In the genomic region with DNA sequence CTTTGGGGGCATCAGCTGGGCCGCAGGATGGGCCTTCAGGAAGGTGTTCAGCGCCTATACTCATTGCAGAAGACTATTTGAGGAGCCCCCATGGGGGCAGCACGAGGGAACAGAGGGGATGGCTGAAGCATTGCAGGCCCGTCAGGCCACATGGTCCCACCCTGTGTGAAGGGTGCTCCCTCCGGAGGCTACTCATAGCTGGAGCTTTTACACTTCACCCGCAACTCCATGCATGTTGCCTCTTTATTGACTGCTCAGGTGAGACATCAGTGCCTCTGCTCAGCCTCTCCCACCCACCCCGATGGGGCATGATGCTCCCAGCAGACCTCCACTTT, we compare ENCODE assay signal across 31 cellular contexts.
"Had no signal": no experiment of that assay in that cellular context is flagged by ENCODE, and none has a peak within 500 bp of the region (broad histone marks: within the 10 kb centered on the region; RNA-seq: fewer than 3 reads in every experiment).

No MANE protein-coding gene starts in this region.

- H3K36me3 Mint-ChIP-seq: activated CD4-positive, alpha-beta memory T cell treated with anti-CD3 and anti-CD28 coated beads for 36 hours; activated CD8-positive, alpha-beta memory T cell treated with anti-CD3 and anti-CD28 coated beads, Interleukin-2, amount 10 ng/mL, durations not matched to agents 7 days and 5 days; activated naive CD4-positive, alpha-beta T cell treated with anti-CD3 and anti-CD28 coated beads, Interleukin-2, amount 50 U/mL, for 24 hours; activated naive CD8-positive, alpha-beta T cell treated with anti-CD3 and anti-CD28 coated beads for 36 hours had no signal

- H3K27ac Mint-ChIP-seq: activated CD4-positive, alpha-beta memory T cell treated with anti-CD3 and anti-CD28 coated beads for 36 hours; activated CD4-positive, alpha-beta T cell treated with anti-CD3 and anti-CD28 coated beads for 36 hours; activated CD4-positive, alpha-beta T cell treated with anti-CD3 and anti-CD28 coated beads, Interleukin-2, amount 10 ng/mL, durations not matched to agents 24 days and 14 days; activated CD8-positive, alpha-beta memory T cell treated with anti-CD3 and anti-CD28 coated beads, Interleukin-2, amount 10 ng/mL, durations not matched to agents 7 days and 5 days; activated CD8-positive, alpha-beta T cell treated with anti-CD3 and anti-CD28 coated beads, Interleukin-2, amount 10 ng/mL, durations not matched to agents 7 days and 5 days; activated naive CD4-positive, alpha-beta T cell treated with anti-CD3 and anti-CD28 coated beads for 36 hours; activated naive CD4-positive, alpha-beta T cell treated with anti-CD3 and anti-CD28 coated beads, Interleukin-2, amount 50 U/mL, for 24 hours; activated naive CD8-positive, alpha-beta T cell treated with anti-CD3 and anti-CD28 coated beads for 36 hours; activated naive CD8-positive, alpha-beta T cell treated with anti-CD3 and anti-CD28 coated beads, Interleukin-2, amount 50 U/mL, for 24 hours; activated T-helper 1 cell treated with anti-CD3 and anti-CD28 coated beads, Interleukin-12 subunit alpha, Interleukin-12 subunit beta, Interleukin-2, Interleukin-4 antibody, amounts not matched to agents 30 ng/mL and 10 ng/mL and 1 ng/mL, durations not matched to agents 14 hours and 24 hours and 36 hours; activated T-helper 2 cell treated with anti-CD3 and anti-CD28 coated beads, Interferon-gamma antibody, Interleukin-2, Interleukin-4, amounts not matched to agents 10 μg/mL and 5 μg/mL and 100 μg/mL, durations not matched to agents 14 hours and 24 hours and 36 hours; T-helper 17 cell; T-helper 2 cell treated with Interferon-gamma antibody and Interleukin-4, amounts not matched to agents 5 μg/mL and 100 μg/mL, for 36 hours had no signal

- DNase-seq: activated CD4-positive, alpha-beta memory T cell treated with anti-CD3 and anti-CD28 coated beads for 36 hours; activated CD4-positive, alpha-beta T cell treated with anti-CD3 and anti-CD28 coated beads for 36 hours; activated CD4-positive, alpha-beta T cell treated with anti-CD3 and anti-CD28 coated beads, Interleukin-2, amount 10 ng/mL, durations not matched to agents 24 days and 14 days; activated CD4-positive, CD25-positive, alpha-beta regulatory T cell; activated CD4-positive, CD25-positive, alpha-beta regulatory T cell treated with anti-CD3 and anti-CD28 coated beads, Interleukin-2, amount 50 U/mL, for 72 hours; activated CD8-positive, alpha-beta memory T cell treated with anti-CD3 and anti-CD28 coated beads, Interleukin-2, amount 10 ng/mL, durations not matched to agents 7 days and 5 days; activated CD8-positive, alpha-beta memory T cell treated with anti-CD3 and anti-CD28 coated beads, Interleukin-2, amount 50 U/mL, for 4 hours; activated CD8-positive, alpha-beta T cell treated with anti-CD3 and anti-CD28 coated beads, Interleukin-2, amount 10 ng/mL, durations not matched to agents 7 days and 5 days; activated naive CD4-positive, alpha-beta T cell treated with anti-CD3 and anti-CD28 coated beads for 36 hours; activated naive CD8-positive, alpha-beta T cell treated with anti-CD3 and anti-CD28 coated beads for 36 hours; activated naive CD8-positive, alpha-beta T cell treated with anti-CD3 and anti-CD28 coated beads, Interleukin-2, amount 50 U/mL, for 24 hours; activated T-cell treated with anti-CD3 and anti-CD28 coated beads, Interleukin-2, amount 50 U/mL, for 1 hour; activated T-cell treated with anti-CD3 and anti-CD28 coated beads, Interleukin-2, amount 50 U/mL, for 48 hours; adrenal gland; amygdala; aorta; body of pancreas; central memory CD4-positive, alpha-beta T cell; cerebellar nuclear complex; colonic mucosa; effector CD8-positive, alpha-beta T cell; foreskin keratinocyte; gastrocnemius medialis; glutamatergic neuron; heart left ventricle; T-helper 17 cell; T1000 had no signal

- H3K9me3 Mint-ChIP-seq: activated CD4-positive, alpha-beta memory T cell treated with anti-CD3 and anti-CD28 coated beads for 36 hours; activated CD4-positive, alpha-beta T cell treated with anti-CD3 and anti-CD28 coated beads, Interleukin-2, amount 10 ng/mL, durations not matched to agents 24 days and 14 days; activated naive CD4-positive, alpha-beta T cell treated with anti-CD3 and anti-CD28 coated beads for 36 hours; activated naive CD4-positive, alpha-beta T cell treated with anti-CD3 and anti-CD28 coated beads, Interleukin-2, amount 50 U/mL, for 24 hours; activated naive CD8-positive, alpha-beta T cell treated with anti-CD3 and anti-CD28 coated beads for 36 hours; activated naive CD8-positive, alpha-beta T cell treated with anti-CD3 and anti-CD28 coated beads, Interleukin-2, amount 50 U/mL, for 24 hours; activated T-helper 1 cell treated with anti-CD3 and anti-CD28 coated beads, Interleukin-12 subunit alpha, Interleukin-12 subunit beta, Interleukin-2, Interleukin-4 antibody, amounts not matched to agents 30 ng/mL and 10 ng/mL and 1 ng/mL, durations not matched to agents 14 hours and 24 hours and 36 hours; activated T-helper 2 cell treated with anti-CD3 and anti-CD28 coated beads, Interferon-gamma antibody, Interleukin-2, Interleukin-4, amounts not matched to agents 10 μg/mL and 5 μg/mL and 100 μg/mL, durations not matched to agents 14 hours and 24 hours and 36 hours; T-helper 2 cell treated with Interferon-gamma antibody and Interleukin-4, amounts not matched to agents 5 μg/mL and 100 μg/mL, for 36 hours had no signal

- H3K4me3 ChIP-seq: adrenal gland, body of pancreas, colonic mucosa, gastrocnemius medialis, heart left ventricle had no signal

- H3K27me3 ChIP-seq: adrenal gland, body of pancreas, colonic mucosa, foreskin keratinocyte had no signal

- H3K4me1 ChIP-seq: adrenal gland, body of pancreas, colonic mucosa, foreskin keratinocyte, gastrocnemius medialis, heart left ventricle had no signal

- H3K4me1 Mint-ChIP-seq: activated CD4-positive, alpha-beta T cell treated with anti-CD3 and anti-CD28 coated beads for 36 hours; activated CD4-positive, alpha-beta T cell treated with anti-CD3 and anti-CD28 coated beads, Interleukin-2, amount 10 ng/mL, durations not matched to agents 24 days and 14 days; activated CD8-positive, alpha-beta memory T cell treated with anti-CD3 and anti-CD28 coated beads, Interleukin-2, amount 10 ng/mL, durations not matched to agents 7 days and 5 days; activated naive CD4-positive, alpha-beta T cell treated with anti-CD3 and anti-CD28 coated beads, Interleukin-2, amount 50 U/mL, for 24 hours; activated naive CD8-positive, alpha-beta T cell treated with anti-CD3 and anti-CD28 coated beads for 36 hours; activated naive CD8-positive, alpha-beta T cell treated with anti-CD3 and anti-CD28 coated beads, Interleukin-2, amount 50 U/mL, for 24 hours; T-helper 17 cell had no signal

- H3K36me3 ChIP-seq: adrenal gland, colonic mucosa, gastrocnemius medialis, heart left ventricle had no signal

- H3K27me3 Mint-ChIP-seq: activated CD4-positive, alpha-beta T cell treated with anti-CD3 and anti-CD28 coated beads for 36 hours; activated CD4-positive, alpha-beta T cell treated with anti-CD3 and anti-CD28 coated beads, Interleukin-2, amount 10 ng/mL, durations not matched to agents 24 days and 14 days; activated CD8-positive, alpha-beta memory T cell treated with anti-CD3 and anti-CD28 coated beads, Interleukin-2, amount 10 ng/mL, durations not matched to agents 7 days and 5 days; activated naive CD4-positive, alpha-beta T cell treated with anti-CD3 and anti-CD28 coated beads, Interleukin-2, amount 50 U/mL, for 24 hours; activated naive CD8-positive, alpha-beta T cell treated with anti-CD3 and anti-CD28 coated beads for 36 hours; T-helper 17 cell had no signal

- H3K4me3 Mint-ChIP-seq: activated CD4-positive, alpha-beta memory T cell treated with anti-CD3 and anti-CD28 coated beads for 36 hours; activated CD4-positive, alpha-beta T cell treated with anti-CD3 and anti-CD28 coated beads for 36 hours; activated CD4-positive, alpha-beta T cell treated with anti-CD3 and anti-CD28 coated beads, Interleukin-2, amount 10 ng/mL, durations not matched to agents 24 days and 14 days; activated CD8-positive, alpha-beta memory T cell treated with anti-CD3 and anti-CD28 coated beads, Interleukin-2, amount 10 ng/mL, durations not matched to agents 7 days and 5 days; activated CD8-positive, alpha-beta T cell treated with anti-CD3 and anti-CD28 coated beads, Interleukin-2, amount 10 ng/mL, durations not matched to agents 7 days and 5 days; activated naive CD4-positive, alpha-beta T cell treated with anti-CD3 and anti-CD28 coated beads for 36 hours; activated naive CD4-positive, alpha-beta T cell treated with anti-CD3 and anti-CD28 coated beads, Interleukin-2, amount 50 U/mL, for 24 hours; activated naive CD8-positive, alpha-beta T cell treated with anti-CD3 and anti-CD28 coated beads for 36 hours; activated naive CD8-positive, alpha-beta T cell treated with anti-CD3 and anti-CD28 coated beads, Interleukin-2, amount 50 U/mL, for 24 hours; activated T-helper 1 cell treated with anti-CD3 and anti-CD28 coated beads, Interleukin-12 subunit alpha, Interleukin-12 subunit beta, Interleukin-2, Interleukin-4 antibody, amounts not matched to agents 30 ng/mL and 10 ng/mL and 1 ng/mL, durations not matched to agents 14 hours and 24 hours and 36 hours; T-helper 17 cell; T-helper 2 cell treated with Interferon-gamma antibody and Interleukin-4, amounts not matched to agents 5 μg/mL and 100 μg/mL, for 36 hours had no signal

- H3K27ac ChIP-seq: adrenal gland, body of pancreas, colonic mucosa, foreskin keratinocyte, gastrocnemius medialis, heart left ventricle had no signal

- H3K9me3 ChIP-seq: adrenal gland, body of pancreas, colonic mucosa, gastrocnemius medialis, heart left ventricle had no signal
